Comparison of ENCODE assay signal across 22 cellular contexts in the genomic region with DNA sequence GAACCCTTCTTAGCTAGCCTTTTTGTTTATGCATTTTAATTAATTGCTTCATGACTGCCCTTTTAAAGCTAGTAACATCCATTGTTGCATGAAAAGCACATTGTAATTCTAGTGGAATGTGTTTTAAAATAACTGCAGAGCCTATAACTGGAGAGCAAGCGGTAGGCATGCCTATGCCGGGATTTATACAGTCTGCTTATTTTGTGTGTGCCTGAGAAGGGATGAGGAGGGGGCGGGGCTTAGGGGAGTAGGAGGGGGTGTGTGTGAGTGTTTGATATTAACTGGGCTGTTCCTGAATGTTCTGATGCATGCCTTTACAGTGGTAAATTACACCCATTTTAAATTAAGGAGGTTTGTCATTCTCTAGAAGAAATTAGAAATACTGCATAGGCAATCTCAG.
DNase-seq lines count a peak whose midpoint lies in the region; ATAC-seq and TF ChIP-seq lines count a peak whose summit lies in the region.
"Had no signal": no experiment of that assay in that cellular context is flagged by ENCODE, and none has a peak within 500 bp of the region (broad histone marks: within the 10 kb centered on the region; RNA-seq: fewer than 3 reads in every experiment).

No MANE protein-coding gene starts in this region.

- H3K36me3 Mint-ChIP-seq in HFFc6 (ENCODE audit: low read depth) (peaks cover 35% of the 10 kb centered on the region), nephron progenitor cell (ENCODE audit: low read depth) (peaks cover 76% of the 10 kb centered on the region)

- TF ChIP-seq CTCF in AG09319 (IDR thresholded peaks at IDR 0.05; ENCODE audit: low read depth, low read length) (no peak), HFFc6 (IDR thresholded peaks at IDR 0.05) (no peak), nephron progenitor cell (IDR thresholded peaks at IDR 0.05) (no peak), heart right ventricle (IDR thresholded peaks at IDR 0.05) (no peak)

- H3K4me1 Mint-ChIP-seq in HFFc6 (ENCODE audit: low read depth): peaks cover 11% of the 10 kb centered on the region
- peaks cover 21% of the 10 kb centered on the region for H3K4me1 Mint-ChIP-seq in nephron progenitor cell
- H3K4me1 Mint-ChIP-seq: activated B cell treated with CpG ODN at 0.5 μM for 24 hours had no signal

- H3K9me3 Mint-ChIP-seq in HFFc6 (no peaks in the 10 kb centered on the region), nephron progenitor cell (no peaks in the 10 kb centered on the region)
- H3K9me3 Mint-ChIP-seq: activated B cell treated with CpG ODN at 0.5 μM for 24 hours had no signal

- no peak overlapping the region for H3K4me3 ChIP-seq in heart right ventricle
- H3K4me3 ChIP-seq: colonic mucosa, left ventricle myocardium inferior, spleen, uterus had no signal

- H3K27ac ChIP-seq in heart right ventricle: no peak overlapping the region
- H3K27ac ChIP-seq: colonic mucosa, left ventricle myocardium inferior, spleen had no signal

- H3K27me3 ChIP-seq in heart right ventricle: no peaks in the 10 kb centered on the region
- H3K27me3 ChIP-seq: colonic mucosa, spleen, uterus had no signal

- 67 to 69% methylated on average over 3 of the region's 3 CpGs for WGBS in heart right ventricle, 2 donors

- peaks cover 0 to 6% (median 0%) of the 10 kb centered on the region in 9 donors for H3K4me1 ChIP-seq in heart right ventricle
- H3K4me1 ChIP-seq: colonic mucosa, left ventricle myocardium inferior, uterus had no signal

- H3K36me3 ChIP-seq in heart right ventricle: peaks cover under 1 to 97% (median 57%) of the 10 kb centered on the region in 9 donors
- H3K36me3 ChIP-seq: uterus had no signal

- DNase-seq in AG09319 (ENCODE audit: extremely low read depth, low read depth): peak; percentile 27
- peak; percentile 36 for DNase-seq in HFFc6
- DNase-seq in fibroblast of gingiva (ENCODE audit: low read depth): peak; percentile 36
- DNase-seq in nephron progenitor cell: peak; percentile 27
- no peak for DNase-seq in stimulated activated naive CD8-positive, alpha-beta T cell treated with anti-CD3 and anti-CD28 coated beads, Interleukin-15, Interleukin-2, amounts not matched to agents 100 U/mL and 50 U/mL, for 24 hours
- DNase-seq in heart right ventricle: no peak
- DNase-seq in SKM-1 treated with dmso at 0.1 percent for 144 hours (lab: John Stamatoyannopoulos, UW; ENCODE audit: unreplicated experiment): no peak
- DNase-seq: activated B cell treated with CpG ODN at 0.5 μM for 24 hours; activated CD8-positive, alpha-beta memory T cell treated with anti-CD3 and anti-CD28 coated beads for 24 hours; colonic mucosa; DND-41; left ventricle myocardium inferior; NCI-H1105; NCI-H2171 treated with DMSO at 0.1 percent for 48 hours; NCI-H69; OCI-M1; SIG-M5; spleen; stimulated activated CD4-positive, alpha-beta T cell treated with anti-CD3 and anti-CD28 coated beads, Interleukin-4, amount 100 ng/mL, for 4 hours; uterus had no signal

- H3K27me3 Mint-ChIP-seq in HFFc6 (ENCODE audit: insufficient read depth) (peaks cover 6% of the 10 kb centered on the region), nephron progenitor cell (ENCODE audit: low read depth, poor library complexity) (peaks cover 10% of the 10 kb centered on the region)
- H3K27me3 Mint-ChIP-seq: activated B cell treated with CpG ODN at 0.5 μM for 24 hours; activated naive CD8-positive, alpha-beta T cell had no signal

- intact Hi-C loops in heart right ventricle (cut with DNase I): no loop called here

- ATAC-seq in GM21360 (IDR thresholded peaks at IDR 0.05; ENCODE audit: unreplicated experiment): no peak
- no peak for ATAC-seq in stimulated activated naive CD8-positive, alpha-beta T cell treated with anti-CD3 and anti-CD28 coated beads, Interleukin-15, Interleukin-2, amounts not matched to agents 100 U/mL and 50 U/mL, for 24 hours
- ATAC-seq in heart right ventricle: no peak

- H3K4me3 Mint-ChIP-seq in HFFc6 (no peak overlapping the region), nephron progenitor cell (no peak overlapping the region)
- H3K4me3 Mint-ChIP-seq: activated B cell treated with CpG ODN at 0.5 μM for 24 hours; activated naive CD8-positive, alpha-beta T cell had no signal

- no peaks in the 10 kb centered on the region for H3K9me3 ChIP-seq in heart right ventricle
- H3K9me3 ChIP-seq: colonic mucosa, left ventricle myocardium inferior, spleen, uterus had no signal

- peak overlapping the region; percentile 70 for H3K27ac Mint-ChIP-seq in HFFc6
- no peak overlapping the region for H3K27ac Mint-ChIP-seq in nephron progenitor cell
- H3K27ac Mint-ChIP-seq: activated B cell treated with CpG ODN at 0.5 μM for 24 hours; activated naive CD8-positive, alpha-beta T cell had no signal

Comparison
In these comparisons a context has a peak if more than half of its experiments do, and no peak if none do; other contexts are left out.
1. DNase-seq: peak in AG09319 (single experiment), HFFc6 (single experiment), fibroblast of gingiva (single experiment) and nephron progenitor cell (single experiment); none in stimulated activated naive CD8-positive, alpha-beta T cell treated with anti-CD3 and anti-CD28 coated beads, Interleukin-15, Interleukin-2, amounts not matched to agents 100 U/mL and 50 U/mL, for 24 hours (single experiment), heart right ventricle (0 of 2) and SKM-1 treated with dmso at 0.1 percent for 144 hours (single experiment).